17 cellular contexts compared by ENCODE assay signal in the genomic region with DNA sequence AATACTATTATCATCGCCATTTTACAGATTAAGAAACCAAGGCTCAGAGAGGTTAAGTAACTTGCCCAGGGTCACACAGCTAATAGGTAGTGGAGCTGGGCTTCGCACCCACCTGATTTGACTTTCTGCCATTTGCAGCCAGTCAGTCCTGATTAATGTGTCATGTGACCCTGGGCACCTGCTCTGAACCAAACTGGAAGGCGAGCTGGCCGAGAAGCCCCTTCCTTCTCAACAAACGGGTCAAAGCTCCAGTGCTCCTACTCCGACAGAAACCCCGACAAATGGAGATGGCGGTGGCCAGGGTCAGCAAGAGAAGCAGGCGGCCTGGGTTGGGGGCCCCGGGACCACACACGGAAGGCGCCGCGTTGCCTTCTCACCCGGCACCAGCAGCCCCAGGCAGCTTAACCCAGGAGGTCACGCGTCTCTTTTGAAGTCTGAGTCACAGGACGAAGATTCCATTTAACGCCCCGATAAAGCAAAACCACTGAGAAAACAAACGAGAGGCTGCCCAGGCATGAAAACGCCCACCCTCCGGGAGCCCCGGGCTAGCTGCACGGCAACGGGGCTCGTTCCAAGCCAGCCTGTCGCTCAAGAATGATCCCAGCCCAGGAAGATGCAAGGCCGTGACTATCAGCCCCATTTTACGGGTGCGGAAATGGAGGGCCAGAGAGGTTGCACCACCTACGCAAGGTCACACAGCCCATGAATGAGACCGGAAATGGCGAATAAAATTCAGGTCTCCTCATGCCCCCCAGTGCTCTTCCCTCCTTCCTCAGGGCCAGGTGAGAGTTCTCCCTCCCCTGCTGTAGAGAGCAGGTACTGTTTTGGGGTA.
DNase-seq lines count a peak whose midpoint lies in the region; ATAC-seq and TF ChIP-seq lines count a peak whose summit lies in the region.
"Had no signal": no experiment of that assay in that cellular context is flagged by ENCODE, and none has a peak within 500 bp of the region (broad histone marks: within the 10 kb centered on the region; RNA-seq: fewer than 3 reads in every experiment).

No MANE protein-coding gene starts in this region.

- no peak for TF ChIP-seq RAD21 in Ishikawa (IDR thresholded peaks at IDR 0.05; ENCODE audit: low read depth)

- H3K27ac ChIP-seq in mesodermal cell (ENCODE audit: low read depth, low read length, severe bottlenecking), result peak overlapping the region; percentile 41
- H3K27ac ChIP-seq: body of pancreas, heart right ventricle, KMS-11 had no signal

- peaks cover 10% of the 10 kb centered on the region for H3K4me1 ChIP-seq in mesodermal cell (ENCODE audit: control insufficient read depth, insufficient read depth, low read length, poor library complexity, severe bottlenecking)

- WGBS in mesodermal cell (ENCODE audit: insufficient coverage in 2 of 2), 2 experiments, result 76 to 78% methylated on average over 32 to 33 of the region's 34 CpGs

- no peak for ATAC-seq in GM21447 (IDR thresholded peaks at IDR 0.05; ENCODE audit: unreplicated experiment)
- ATAC-seq: body of pancreas; heart right ventricle; left colon; stimulated activated naive CD8-positive, alpha-beta T cell treated with anti-CD3 and anti-CD28 coated beads, Interleukin-15, Interleukin-2, amounts not matched to agents 100 U/mL and 50 U/mL, for 24 hours had no signal

- DNase-seq in AG08396 (ENCODE audit: low spot score), result peak; percentile 71
- DNase-seq in ecto neural progenitor cell (ENCODE audit: low spot score), result peak; percentile 93
- no peak for DNase-seq in cortex of kidney (lab: John Stamatoyannopoulos, UW)
- no peak for DNase-seq in dermis blood vessel endothelial cell
- DNase-seq in amygdala (lab: John Stamatoyannopoulos, UW), result no peak
- DNase-seq: activated gamma-delta T cell; body of pancreas; H9; heart right ventricle; left colon; NCI-H1417 treated with DMSO at 0.1 percent for 48 hours; NK-92 treated with Interleukin-12 subunit alpha and Interleukin-12 subunit beta, amount 100 ng/mL, for 24 hours; stimulated activated naive CD8-positive, alpha-beta T cell treated with anti-CD3 and anti-CD28 coated beads, Interleukin-15, Interleukin-2, amounts not matched to agents 100 U/mL and 50 U/mL, for 24 hours had no signal

- H3K36me3 ChIP-seq in mesodermal cell (ENCODE audit: control insufficient read depth, insufficient read depth, low read length), result no peaks in the 10 kb centered on the region
- H3K36me3 ChIP-seq: heart right ventricle had no signal

- TF ChIP-seq EP300 in Ishikawa (IDR thresholded peaks at IDR 0.05; ENCODE audit: borderline replicate concordance), result no peak

- H3K9me3 ChIP-seq in mesodermal cell (ENCODE audit: control insufficient read depth, low read length), result peaks cover 13% of the 10 kb centered on the region
- H3K9me3 ChIP-seq: body of pancreas had no signal

- H3K4me3 ChIP-seq in mesodermal cell (ENCODE audit: extremely low read depth, insufficient read depth, low read length, poor library complexity, severe bottlenecking), result no peak overlapping the region
- H3K4me3 ChIP-seq: body of pancreas, heart right ventricle had no signal

TF ChIP-seq in Ishikawa, 13 proteins besides CTCF, POLR2A, EP300 and RAD21:
- TF ChIP-seq EGR1 (IDR thresholded peaks at IDR 0.05) (no peak), NFIC (IDR thresholded peaks at IDR 0.05) (no peak), USF1 (IDR thresholded peaks at IDR 0.05) (peak; percentile 52), ZBTB7A (IDR thresholded peaks at IDR 0.05; ENCODE audit: low read depth) (no peak)

Comparison
In these comparisons a context has a peak if more than half of its experiments do, and no peak if none do; other contexts are left out.
1. DNase-seq: peak in AG08396 (single experiment) and ecto neural progenitor cell (single experiment); none in cortex of kidney (single experiment), dermis blood vessel endothelial cell (single experiment) and amygdala (0 of 56).